In genomic region chrX:42028113-42028512, GRCh38 we compare ENCODE assay signal across 29 cellular contexts.
DNase-seq lines count a peak whose midpoint lies in the region; ATAC-seq, FAIRE-seq and TF ChIP-seq lines count a peak whose summit lies in the region.
"Had no signal": no experiment of that assay in that cellular context is flagged by ENCODE, and none has a peak within 500 bp of the region (broad histone marks: within the 10 kb centered on the region; RNA-seq: fewer than 3 reads in every experiment).

No MANE protein-coding gene starts in this region.

- intact Hi-C loops in IMR-90 (cut with micrococcal nuclease), result no loop called here
- intact Hi-C loops in HepG2 (cut with micrococcal nuclease; ENCODE audit: unreplicated experiment), result no loop called here

- TF ChIP-seq EP300 in HepG2 (IDR thresholded peaks at IDR 0.05; ENCODE audit: low read depth in 2 of 2, low read length in 2 of 2) (no peak), HepG2 (CRISPR knock-in tag; IDR thresholded peaks at IDR 0.05; ENCODE audit: borderline replicate concordance) (no peak)

- CTCF ChIA-PET in IMR-90 (lab: Yijun Ruan, JAX) (no interaction called here), WTC11 (lab: Charles Lee) (no interaction called here), HepG2 (lab: Yijun Ruan, JAX; ENCODE audit: low intra/inter-chr PET ratio, low total read pairs) (no interaction called here)

- FAIRE-seq in HepG2 (lab: Jason Lieb, UNC), result peak; percentile 67
- FAIRE-seq: kidney had no signal

- TF ChIP-seq POLR2A in IMR-90 (IDR thresholded peaks at IDR 0.05; ENCODE audit: low read depth, low read length) (no peak), HepG2 (IDR thresholded peaks at IDR 0.05; ENCODE audit: insufficient read depth in 1 of 2, low read depth in 2 of 2, low read length in 2 of 2) (no peak)

- POLR2A ChIA-PET in IMR-90 (lab: Charles Lee; ENCODE audit: unreplicated experiment), result no interaction called here
- POLR2A ChIA-PET in WTC11 (lab: Charles Lee), result no interaction called here
- POLR2A ChIA-PET in HepG2 (lab: Yijun Ruan, JAX), result no interaction called here

- no peaks in the 10 kb centered on the region for H3K27me3 ChIP-seq in BE2C
- H3K27me3 ChIP-seq in IMR-90 (ENCODE audit: control insufficient read depth, insufficient read depth, low read length), result peaks cover 2% of the 10 kb centered on the region; the same call in 1 of the 2 replicates
- no peaks in the 10 kb centered on the region for H3K27me3 ChIP-seq in HepG2 (ENCODE audit: control insufficient read depth in 1 of 2, insufficient read depth in 2 of 2, low read length in 2 of 2)
- no peaks in the 10 kb centered on the region for H3K27me3 ChIP-seq in Karpas-422 (ENCODE audit: low read length)
- H3K27me3 ChIP-seq: SJSA1, tibial artery had no signal

- H3K27ac Mint-ChIP-seq in WTC11, result no peak overlapping the region
- H3K27ac Mint-ChIP-seq: activated naive CD4-positive, alpha-beta T cell treated with anti-CD3 and anti-CD28 coated beads for 36 hours; CD8-positive, alpha-beta T cell; HFFc6; IgD-negative memory B cell; natural killer cell; stimulated activated naive CD8-positive, alpha-beta T cell treated with anti-CD3 and anti-CD28 coated beads, Interleukin-15, Interleukin-2, amounts not matched to agents 100 ng/mL and 50 ng/mL, for 24 hours; T-helper 17 cell had no signal

- no peak overlapping the region for H3K14ac ChIP-seq in IMR-90 (replicated peaks; ENCODE audit: low read depth, low read length)

- peak; percentile 24 for DNase-seq in BE2C
- DNase-seq in IMR-90, result no peak
- DNase-seq in WTC11 (ENCODE audit: low spot score), result no peak
- DNase-seq in HepG2 (ENCODE audit: low spot score), result peak; percentile 18
- DNase-seq in activated effector memory CD4-positive, alpha-beta T cell treated with Interleukin-2 at 50 U/mL for 16 hours, result no peak
- no peak for DNase-seq in stimulated activated naive CD8-positive, alpha-beta T cell treated with anti-CD3 and anti-CD28 coated beads, Interleukin-15, Interleukin-2, amounts not matched to agents 100 U/mL and 50 U/mL, for 24 hours
- DNase-seq in Karpas-422, result no peak
- DNase-seq: activated CD4-positive, alpha-beta T cell treated with anti-CD3 and anti-CD28 coated beads for 48 hours; activated naive CD4-positive, alpha-beta T cell treated with anti-CD3 and anti-CD28 coated beads for 36 hours; activated T-cell treated with anti-CD3 and anti-CD28 coated beads, Interleukin-2, amount 50 U/mL, for 1 hour; adrenal gland; CD8-positive, alpha-beta T cell; DMS153; GM23248; HFFc6; kidney; midbrain; natural killer cell; NCI-H1417 treated with DMSO at 0.1 percent for 48 hours; NCI-H2107; NCI-H774; RPMI8226; T-helper 17 cell; tibial artery had no signal

- no peak overlapping the region for H2AFZ ChIP-seq in IMR-90 (replicated peaks; ENCODE audit: low read length, poor library complexity)
- H2AFZ ChIP-seq in HepG2 (ENCODE audit: low read length), result no peak overlapping the region
- H2AFZ ChIP-seq in Karpas-422 (ENCODE audit: low read length), result no peak overlapping the region
- H2AFZ ChIP-seq: GM23248 had no signal

- no peaks in the 10 kb centered on the region for H3K27me3 Mint-ChIP-seq in WTC11 (ENCODE audit: low read depth)
- H3K27me3 Mint-ChIP-seq: stimulated activated naive CD8-positive, alpha-beta T cell treated with anti-CD3 and anti-CD28 coated beads, Interleukin-15, Interleukin-2, amounts not matched to agents 100 ng/mL and 50 ng/mL, for 24 hours; T-helper 17 cell had no signal

- H3K36me3 Mint-ChIP-seq in WTC11, result no peaks in the 10 kb centered on the region
- H3K36me3 Mint-ChIP-seq: CD8-positive, alpha-beta T cell; IgD-negative memory B cell; natural killer cell had no signal

- in situ Hi-C loops in IMR-90 (cut with MboI; ENCODE audit: low sequenced_read_pairs) (no loop called here), HepG2 (cut with HindIII; ENCODE audit: extremely low pct_ligation_motif_present, low pct_unique_long_range_greater_than_20kb) (no loop called here)

- TF ChIP-seq CTCF in BE2C (IDR thresholded peaks at IDR 0.05; ENCODE audit: low read depth, low read length) (no peak), IMR-90 (conservative IDR thresholded peaks at IDR 0.05; ENCODE audit: low read depth, low read length) (no peak), WTC11 (IDR thresholded peaks at IDR 0.05) (no peak), HepG2 (CRISPR knock-in tag; IDR thresholded peaks at IDR 0.05) (no peak; the same call in 1 of the 2 replicates)

- TF ChIP-seq RAD21 in IMR-90 (IDR thresholded peaks at IDR 0.05; ENCODE audit: low read length), result no peak
- no peak for TF ChIP-seq RAD21 in HepG2 (CRISPR knock-in tag; IDR thresholded peaks at IDR 0.05)

- no CpG with 5 or more reads among the region's 2 CpGs for WGBS in IMR-90 (ENCODE audit: extremely low coverage in 2 of 2, insufficient read length in 1 of 2), 2 experiments
- no CpG with 5 or more reads among the region's 2 CpGs for WGBS in HepG2 (ENCODE audit: low lambda C conversion rate)

- no peak overlapping the region for H3K56ac ChIP-seq in IMR-90 (ENCODE audit: extremely low read depth, insufficient read depth, low read length)

- H2AK5ac ChIP-seq in IMR-90 (ENCODE audit: low read depth, low read length), result no peak overlapping the region

- H3K9me2 ChIP-seq in Karpas-422 (replicated peaks; ENCODE audit: insufficient read depth, low read length), result no peaks in the 10 kb centered on the region

- H3K4me3 ChIP-seq in BE2C (ENCODE audit: low read depth, low read length), result no peak overlapping the region
- H3K4me3 ChIP-seq in IMR-90 (ENCODE audit: insufficient read depth, low read depth, low read length), result no peak overlapping the region
- no peak overlapping the region for H3K4me3 ChIP-seq in HepG2 (replicated peaks in 1 of 3; ENCODE audit: insufficient read depth in 1 of 3, low read depth in 2 of 3, low read length in 3 of 3)
- no peak overlapping the region for H3K4me3 ChIP-seq in Karpas-422 (ENCODE audit: low read length)
- H3K4me3 ChIP-seq: adrenal gland, GM23248, SJSA1, tibial artery had no signal

- no peak overlapping the region for H2BK20ac ChIP-seq in IMR-90 (ENCODE audit: low read depth, low read length)

- H3K36me3 ChIP-seq in BE2C, result no peaks in the 10 kb centered on the region
- H3K36me3 ChIP-seq in IMR-90 (ENCODE audit: control insufficient read depth, insufficient read depth, low read length), result no peaks in the 10 kb centered on the region
- H3K36me3 ChIP-seq in HepG2 (replicated peaks in 1 of 2; ENCODE audit: control insufficient read depth in 1 of 2, insufficient read depth in 2 of 2, low read length in 2 of 2), result no peaks in the 10 kb centered on the region
- no peaks in the 10 kb centered on the region for H3K36me3 ChIP-seq in Karpas-422 (ENCODE audit: insufficient read depth, low read length)
- H3K36me3 ChIP-seq: adrenal gland, SJSA1, tibial artery had no signal

- H2BK15ac ChIP-seq in IMR-90 (ENCODE audit: low read depth, low read length), result no peak overlapping the region

- H4K20me1 ChIP-seq in IMR-90 (ENCODE audit: insufficient read depth, low read length), result no peaks in the 10 kb centered on the region
- H4K20me1 ChIP-seq in HepG2 (ENCODE audit: insufficient read depth, low read length), result no peaks in the 10 kb centered on the region
- H4K20me1 ChIP-seq in Karpas-422 (ENCODE audit: insufficient read depth, low read depth, low read length), result no peaks in the 10 kb centered on the region

- no peak overlapping the region for H3K4me2 ChIP-seq in IMR-90 (ENCODE audit: low read depth, low read length)
- H3K4me2 ChIP-seq in HepG2 (ENCODE audit: low read depth, low read length), result no peak overlapping the region
- no peak overlapping the region for H3K4me2 ChIP-seq in Karpas-422 (ENCODE audit: low read depth, low read length, poor library complexity, severe bottlenecking)

- H3K23ac ChIP-seq in IMR-90 (ENCODE audit: low read depth, low read length), result no peak overlapping the region

- no peak overlapping the region for H3K4me3 Mint-ChIP-seq in WTC11
- H3K4me3 Mint-ChIP-seq: activated naive CD4-positive, alpha-beta T cell treated with anti-CD3 and anti-CD28 coated beads for 36 hours; CD8-positive, alpha-beta T cell; HFFc6; IgD-negative memory B cell; natural killer cell; stimulated activated naive CD8-positive, alpha-beta T cell treated with anti-CD3 and anti-CD28 coated beads, Interleukin-15, Interleukin-2, amounts not matched to agents 100 ng/mL and 50 ng/mL, for 24 hours; T-helper 17 cell had no signal

- no peaks in the 10 kb centered on the region for H3K4me1 ChIP-seq in BE2C
- H3K4me1 ChIP-seq in IMR-90 (ENCODE audit: control insufficient read depth, insufficient read depth, low read length), result no peaks in the 10 kb centered on the region
- peaks cover 23% of the 10 kb centered on the region for H3K4me1 ChIP-seq in HepG2 (ENCODE audit: insufficient read depth, low read length)
- no peaks in the 10 kb centered on the region for H3K4me1 ChIP-seq in Karpas-422 (ENCODE audit: low read length)
- H3K4me1 ChIP-seq: adrenal gland, SJSA1, tibial artery had no signal

- H3K9me1 ChIP-seq in IMR-90 (ENCODE audit: insufficient read depth, low read length), result no peaks in the 10 kb centered on the region

- H4K5ac ChIP-seq in IMR-90 (ENCODE audit: low read depth, low read length), result no peak overlapping the region

- BruUV-seq in IMR-90 (replicated peaks; lab: Mats Ljungman, UMichigan) (no TSS peak), HepG2 (replicated peaks; lab: Mats Ljungman, UMichigan) (no TSS peak)

- dilution Hi-C loops in IMR-90 (cut with HindIII; ENCODE audit: low sequenced_read_pairs, unreplicated experiment), result no loop called here

- no peak for ATAC-seq in IMR-90 (ENCODE audit: low read depth)
- peak; percentile 43; the same call in 1 of the 2 replicates for ATAC-seq in WTC11
- ATAC-seq in HepG2, result peak; percentile 61
- ATAC-seq in GM19467 (IDR thresholded peaks at IDR 0.05; ENCODE audit: unreplicated experiment), result no peak
- ATAC-seq in stimulated activated naive CD8-positive, alpha-beta T cell treated with anti-CD3 and anti-CD28 coated beads, Interleukin-15, Interleukin-2, amounts not matched to agents 100 U/mL and 50 U/mL, for 24 hours, result no peak
- ATAC-seq: CD8-positive, alpha-beta T cell; natural killer cell; T-helper 17 cell had no signal

- H3K27ac ChIP-seq in IMR-90 (ENCODE audit: insufficient read depth, low read length) (no peak overlapping the region), HepG2 (ENCODE audit: extremely low read length, insufficient read depth, low read length) (no peak overlapping the region), Karpas-422 (ENCODE audit: low read length) (no peak overlapping the region)
- H3K27ac ChIP-seq: adrenal gland, GM23248, SJSA1, tibial artery, VCaP had no signal

- H3K18ac ChIP-seq in IMR-90 (ENCODE audit: low read depth, low read length), result no peak overlapping the region

- H4K8ac ChIP-seq in IMR-90 (ENCODE audit: low read depth in 2 of 2, low read length in 2 of 2), result no peak overlapping the region

- H3K9me3 Mint-ChIP-seq in WTC11, result peaks cover 22% of the 10 kb centered on the region
- H3K9me3 Mint-ChIP-seq: activated naive CD4-positive, alpha-beta T cell treated with anti-CD3 and anti-CD28 coated beads for 36 hours; HFFc6; natural killer cell had no signal

- H2AK9ac ChIP-seq in IMR-90 (replicated peaks; ENCODE audit: low read depth, low read length, poor library complexity), result no peak overlapping the region

- no peak overlapping the region for H3K4ac ChIP-seq in IMR-90 (ENCODE audit: low read depth, low read length)

- no peaks in the 10 kb centered on the region for H3K4me1 Mint-ChIP-seq in WTC11
- H3K4me1 Mint-ChIP-seq: IgD-negative memory B cell, natural killer cell, T-helper 17 cell had no signal

- H3K79me2 ChIP-seq in HepG2 (ENCODE audit: insufficient read depth, low read length), result no peaks in the 10 kb centered on the region
- H3K79me2 ChIP-seq in Karpas-422 (ENCODE audit: low read length), result no peaks in the 10 kb centered on the region

- no peak overlapping the region for H4K91ac ChIP-seq in IMR-90 (ENCODE audit: insufficient read depth, low read depth, low read length)

- no peak overlapping the region for H2BK120ac ChIP-seq in IMR-90 (ENCODE audit: low read depth, low read length)

- H2BK5ac ChIP-seq in IMR-90 (ENCODE audit: low read depth, low read length, poor library complexity, severe bottlenecking), result no peak overlapping the region

- no peak overlapping the region for H3K9ac ChIP-seq in IMR-90 (ENCODE audit: low read depth, low read length)
- no peak overlapping the region for H3K9ac ChIP-seq in HepG2 (ENCODE audit: insufficient read depth, low read depth, low read length)
- H3K9ac ChIP-seq in Karpas-422 (ENCODE audit: low read length), result no peak overlapping the region
- H3K9ac ChIP-seq: GM23248 had no signal

- no peaks in the 10 kb centered on the region for H3K79me1 ChIP-seq in IMR-90 (ENCODE audit: low read depth in 1 of 2, low read length in 2 of 2)

- H3K9me3 ChIP-seq in BE2C (no peaks in the 10 kb centered on the region), IMR-90 (ENCODE audit: control insufficient read depth, insufficient read depth, low read length) (no peaks in the 10 kb centered on the region; the same call in 1 of the 2 replicates), HepG2 (ENCODE audit: low read length) (no peaks in the 10 kb centered on the region), Karpas-422 (ENCODE audit: low read length) (peaks cover 19% of the 10 kb centered on the region)
- H3K9me3 ChIP-seq: adrenal gland, SJSA1, tibial artery had no signal

Comparison
In these comparisons a context has a peak if more than half of its experiments do, and no peak if none do; other contexts are left out.
1. DNase-seq: peak in BE2C (single experiment) and HepG2 (single experiment); none in IMR-90 (single experiment), WTC11 (single experiment), activated effector memory CD4-positive, alpha-beta T cell treated with Interleukin-2 at 50 U/mL for 16 hours (single experiment), stimulated activated naive CD8-positive, alpha-beta T cell treated with anti-CD3 and anti-CD28 coated beads, Interleukin-15, Interleukin-2, amounts not matched to agents 100 U/mL and 50 U/mL, for 24 hours (single experiment) and Karpas-422 (single experiment).
2. ATAC-seq: peak in WTC11 (single experiment) and HepG2 (single experiment); none in IMR-90 (single experiment), GM19467 (single experiment) and stimulated activated naive CD8-positive, alpha-beta T cell treated with anti-CD3 and anti-CD28 coated beads, Interleukin-15, Interleukin-2, amounts not matched to agents 100 U/mL and 50 U/mL, for 24 hours (single experiment).